In genomic region chr14:69610859-69611263, GRCh38 we compare ENCODE assay signal across 8 cellular contexts. TPM values are rescaled to one million over a fixed set of nuclear protein-coding genes. Genes with fewer than 3 reads are reported as not detected.
A peak's percentile ranks its signal among the peaks of the same experiment; 100 is the strongest.
DNase-seq lines count a peak whose midpoint lies in the region; ATAC-seq and TF ChIP-seq lines count a peak whose summit lies in the region.

No MANE protein-coding gene starts in this region.

- H3K9me3 Mint-ChIP-seq in progenitor cell of endocrine pancreas (ENCODE audit: low read depth), result no peaks in the 10 kb centered on the region

- peaks cover 1% of the 10 kb centered on the region for H3K36me3 Mint-ChIP-seq in progenitor cell of endocrine pancreas (ENCODE audit: insufficient read depth)

- H3K27me3 Mint-ChIP-seq in progenitor cell of endocrine pancreas, result no peaks in the 10 kb centered on the region

- H3K9me3 ChIP-seq in SK-N-MC (ENCODE audit: low read depth, low read length) (no peaks in the 10 kb centered on the region), fibroblast of lung (ENCODE audit: control insufficient read depth, insufficient read depth, low read depth, low read length) (no peaks in the 10 kb centered on the region)

- DNase-seq in NCI-H2227 (lab: John Stamatoyannopoulos, UW; ENCODE audit: unreplicated experiment), result peak; percentile 72
- no peak for DNase-seq in NCI-H2227 treated with DMSO at 0.1 percent for 48 hours (lab: John Stamatoyannopoulos, UW)
- no peak for DNase-seq in SK-N-MC (ENCODE audit: low read depth, low spot score)
- no peak for DNase-seq in fibroblast of lung (ENCODE audit: low read depth in 2 of 2)
- DNase-seq in progenitor cell of endocrine pancreas (ENCODE audit: low spot score, unreplicated experiment), result no peak
- no peak for DNase-seq in glomerular visceral epithelial cell (ENCODE audit: extremely low spot score)
- no peak for DNase-seq in AML-193 (lab: John Stamatoyannopoulos, UW)

- H3K27ac ChIP-seq in SK-N-MC (peak overlapping the region; percentile 86), fibroblast of lung (ENCODE audit: insufficient read depth, low read length) (peak overlapping the region; percentile 74)

- peak overlapping the region; percentile 93 for H3K27ac Mint-ChIP-seq in progenitor cell of endocrine pancreas

- H3K36me3 ChIP-seq in SK-N-MC (ENCODE audit: insufficient read depth, low read length) (no peaks in the 10 kb centered on the region), fibroblast of lung (ENCODE audit: control insufficient read depth, insufficient read depth, low read length) (no peaks in the 10 kb centered on the region)

- H3K4me3 ChIP-seq in SK-N-MC (peak overlapping the region; percentile 96), fibroblast of lung (replicated peaks in 1 of 4; ENCODE audit: control extremely low read depth in 1 of 4, insufficient read depth in 1 of 4, low read depth in 3 of 4, low read length in 4 of 4) (peak overlapping the region; percentile 37 to 85 (median 62))

- H3K4me3 Mint-ChIP-seq in progenitor cell of endocrine pancreas (ENCODE audit: low read depth), result peak overlapping the region; percentile 77

- peaks cover 21% of the 10 kb centered on the region for H3K79me2 ChIP-seq in fibroblast of lung (ENCODE audit: control insufficient read depth, insufficient read depth, low read length)

- H3K4me1 Mint-ChIP-seq in progenitor cell of endocrine pancreas (ENCODE audit: low read depth), result peaks cover 50% of the 10 kb centered on the region

- H4K20me1 ChIP-seq in fibroblast of lung (ENCODE audit: control insufficient read depth, extremely low read depth, insufficient read depth, low read length), result no peaks in the 10 kb centered on the region

- no peak for TF ChIP-seq CTCF in fibroblast of lung (conservative IDR thresholded peaks at IDR 0.05 in 1 of 2, IDR thresholded peaks at IDR 0.05 in 1 of 2; ENCODE audit: low read depth in 1 of 2, low read length in 2 of 2)
- no peak for TF ChIP-seq CTCF in progenitor cell of endocrine pancreas (IDR thresholded peaks at IDR 0.05; ENCODE audit: unreplicated experiment)

- peak overlapping the region; percentile 88 for H2AFZ ChIP-seq in fibroblast of lung (ENCODE audit: low read length)

- ATAC-seq in HG02852 (IDR thresholded peaks at IDR 0.05; ENCODE audit: unreplicated experiment), result no peak

- no peaks in the 10 kb centered on the region for H3K27me3 ChIP-seq in fibroblast of lung (ENCODE audit: control insufficient read depth, insufficient read depth, low read length)

- H3K4me1 ChIP-seq in fibroblast of lung (ENCODE audit: control insufficient read depth, extremely low read depth, insufficient read depth, low read length), result peaks cover 10% of the 10 kb centered on the region

- H3K9ac ChIP-seq in SK-N-MC (ENCODE audit: insufficient read length), result peak overlapping the region; percentile 81
- peak overlapping the region; percentile 51 for H3K9ac ChIP-seq in fibroblast of lung (ENCODE audit: insufficient read depth, low read length)

- peak overlapping the region; percentile 95 for H3K4me2 ChIP-seq in fibroblast of lung (ENCODE audit: extremely low read depth, insufficient read depth, low read length)

RNA-seq across cellular contexts. Expression of gene SUSD6, which starts 0.5 kb away (rescaled TPM):
- 5.6 and 9.1 TPM in 2 replicates for total RNA-seq in fibroblast of lung
- polyA plus RNA-seq in fibroblast of lung, result 9.2 and 11.4 TPM in 2 replicates
- polyA plus RNA-seq in fibroblast of lung (2012), result 7.2 and 9.7 TPM in 2 replicates
- 18.3 and 25.3 TPM in 2 replicates for polyA minus RNA-seq in fibroblast of lung (ENCODE audit: low replicate concordance)
- total RNA-seq in progenitor cell of endocrine pancreas, result 21.0 and 22.3 TPM in 2 replicates

RNA-seq across cellular contexts. Expression of gene CCDC177, which starts 36.2 kb away (rescaled TPM):
- not detected in 2 replicates for total RNA-seq in fibroblast of lung
- not detected in 2 replicates for polyA plus RNA-seq in fibroblast of lung
- polyA plus RNA-seq in fibroblast of lung (2012), result not detected in 2 replicates
- polyA minus RNA-seq in fibroblast of lung (ENCODE audit: low replicate concordance), result not detected in 2 replicates
- total RNA-seq in progenitor cell of endocrine pancreas, result 0.22 and 0.24 TPM in 2 replicates
